ENCODE assay signal across 20 cellular contexts in genomic region chr1:17272641-17273040, GRCh38. TPM values are rescaled to one million over a fixed set of nuclear protein-coding genes. Genes with fewer than 3 reads are reported as not detected.
"Had no signal": no experiment of that assay in that cellular context is flagged by ENCODE, and none has a peak within 500 bp of the region (broad histone marks: within the 10 kb centered on the region; RNA-seq: fewer than 3 reads in every experiment).

No MANE protein-coding gene starts in this region.

- H3K9me3 ChIP-seq: body of pancreas, gastrocnemius medialis, pancreas, right lobe of liver had no signal

- ATAC-seq: activated CD4-positive, CD25-positive, alpha-beta regulatory T cell treated with anti-CD3 and anti-CD28 coated beads, Interleukin-2, amount 50 U/mL, for 24 hours; activated CD8-positive, alpha-beta T cell treated with anti-CD3 and anti-CD28 coated beads, Interleukin-2, amount 10 ng/mL, durations not matched to agents 7 days and 5 days; body of pancreas; gastrocnemius medialis; naive thymus-derived CD4-positive, alpha-beta T cell; pancreas; right lobe of liver; stimulated activated naive B cell treated with anti-CD40 and anti-IgM and Interleukin-4, amounts not matched to agents 10 μg/mL and 1 μg/mL and 100 μg/mL, for 72 hours had no signal

- H3K27ac ChIP-seq: body of pancreas, coronary artery, gastrocnemius medialis, neural progenitor cell, pancreas, right lobe of liver had no signal

- H3K36me3 ChIP-seq: gastrocnemius medialis, neural progenitor cell, pancreas, right lobe of liver had no signal

- H3K27me3 ChIP-seq: body of pancreas, neural progenitor cell, pancreas, right lobe of liver had no signal

- H3K4me1 ChIP-seq: body of pancreas, gastrocnemius medialis, neural progenitor cell, pancreas, right lobe of liver had no signal

- H3K4me3 ChIP-seq: body of pancreas, coronary artery, gastrocnemius medialis, neural progenitor cell, pancreas, right lobe of liver had no signal

- DNase-seq: activated CD4-positive, alpha-beta T cell treated with anti-CD3 and anti-CD28 coated beads, Interleukin-2, amount 10 ng/mL, durations not matched to agents 7 days and 5 days; activated CD8-positive, alpha-beta T cell treated with anti-CD3 and anti-CD28 coated beads, Interleukin-2, amount 10 ng/mL, durations not matched to agents 7 days and 5 days; activated naive CD4-positive, alpha-beta T cell treated with Interleukin-2 at 50 U/mL for 16 hours; activated T-cell treated with anti-CD3 and anti-CD28 coated beads, Interleukin-2, amount 50 U/mL, for 24 hours; body of pancreas; caudate nucleus; gastrocnemius medialis; head of caudate nucleus; kidney; naive thymus-derived CD4-positive, alpha-beta T cell; pancreas; right lobe of liver; stimulated activated naive B cell treated with anti-CD40 and anti-IgM and Interleukin-4, amounts not matched to agents 10 μg/mL and 1 μg/mL and 100 μg/mL, for 72 hours had no signal

RNA-seq across cellular contexts. Expression of gene PADI3, which starts 23.7 kb away (rescaled TPM):
- total RNA-seq: activated CD4-positive, alpha-beta T cell treated with anti-CD3 and anti-CD28 coated beads, Interleukin-2, amount 10 ng/mL, durations not matched to agents 7 days and 5 days; activated CD8-positive, alpha-beta T cell treated with anti-CD3 and anti-CD28 coated beads, Interleukin-2, amount 10 ng/mL, durations not matched to agents 7 days and 5 days; activated T-helper 2 cell treated with anti-CD3 and anti-CD28 coated beads, Interferon-gamma antibody, Interleukin-2, Interleukin-4, amounts not matched to agents 10 μg/mL and 5 μg/mL and 100 μg/mL, durations not matched to agents 14 hours and 24 hours and 36 hours; body of pancreas; gastrocnemius medialis; kidney; liver; mononuclear cell; naive thymus-derived CD4-positive, alpha-beta T cell; pancreas; right lobe of liver had no signal

RNA-seq across cellular contexts. Expression of gene PADI4, which starts 35.4 kb away (rescaled TPM):
- total RNA-seq: activated T-helper 2 cell treated with anti-CD3 and anti-CD28 coated beads, Interferon-gamma antibody, Interleukin-2, Interleukin-4, amounts not matched to agents 10 μg/mL and 5 μg/mL and 100 μg/mL, durations not matched to agents 14 hours and 24 hours and 36 hours; body of pancreas; gastrocnemius medialis; urinary bladder had no signal
